In the genomic region with DNA sequence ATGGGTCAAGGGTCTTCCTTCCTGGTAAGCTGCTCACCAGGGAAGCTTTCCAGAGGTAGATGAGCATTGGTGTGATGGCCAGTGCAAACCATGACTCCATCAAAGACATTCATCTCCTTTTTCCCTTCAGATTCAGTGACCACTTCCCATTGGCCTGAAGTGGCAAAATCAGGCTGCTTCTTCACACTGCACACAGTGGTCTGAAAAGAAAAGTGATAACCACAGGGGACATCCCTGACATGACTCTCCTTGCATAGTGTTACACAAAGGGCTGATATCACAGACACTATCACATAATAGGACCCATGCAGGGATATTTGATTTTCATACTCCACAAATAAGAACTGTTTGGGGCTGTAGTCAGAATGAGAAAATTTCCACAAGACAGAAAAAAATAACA, we compare ENCODE assay signal across 34 cellular contexts.
"Had no signal": no experiment of that assay in that cellular context is flagged by ENCODE, and none has a peak within 500 bp of the region (broad histone marks: within the 10 kb centered on the region; RNA-seq: fewer than 3 reads in every experiment).

No MANE protein-coding gene starts in this region.

- H3K36me3 ChIP-seq: brain microvascular endothelial cell, SJSA1 had no signal

- DNase-seq: activated CD4-positive, alpha-beta memory T cell treated with anti-CD3 and anti-CD28 coated beads for 36 hours; activated CD4-positive, alpha-beta T cell treated with anti-CD3 and anti-CD28 coated beads for 4 hours; activated CD4-positive, alpha-beta T cell treated with anti-CD3 and anti-CD28 coated beads, Interleukin-2, amount 50 U/mL, for 1 hour; activated CD8-positive, alpha-beta memory T cell treated with anti-CD3 and anti-CD28 coated beads, Interleukin-2, amount 50 U/mL, for 4 hours; activated effector memory CD4-positive, alpha-beta T cell treated with Interleukin-2 at 50 U/mL for 16 hours; activated naive CD4-positive, alpha-beta T cell treated with anti-CD3 and anti-CD28 coated beads, Interleukin-2, amount 50 U/mL, for 16 hours; activated naive CD8-positive, alpha-beta T cell treated with anti-CD3 and anti-CD28 coated beads for 36 hours; activated T-cell treated with anti-CD3 and anti-CD28 coated beads for 4 hours; activated T-cell treated with anti-CD3 and anti-CD28 coated beads, Interleukin-2, amount 50 U/mL, for 4 hours; amniotic stem cell; aorta; brain microvascular endothelial cell; central memory CD4-positive, alpha-beta T cell; NCI-H1092 treated with DMSO at 0.1 percent for 48 hours; NCI-H1417; NCI-H146; NCI-H187 treated with DMSO at 0.1 percent for 48 hours; NCI-H2081; NCI-H2171 treated with DMSO at 0.1 percent for 48 hours; NCI-H226; NCI-H446 treated with DMSO at 0.1 percent for 48 hours; NCI-H524 treated with DMSO at 0.1 percent for 48 hours; NCI-H748 treated with DMSO at 0.1 percent for 48 hours; NK-92 treated with Interleukin-12 subunit alpha and Interleukin-12 subunit beta, amount 100 ng/mL, for 24 hours; PC-3; Peyer's patch; RPMI8226; SHP77 treated with DMSO at 0.1 percent for 48 hours; SK-N-SH had no signal

- H3K9me3 Mint-ChIP-seq: activated CD4-positive, alpha-beta memory T cell treated with anti-CD3 and anti-CD28 coated beads for 36 hours; activated naive CD8-positive, alpha-beta T cell treated with anti-CD3 and anti-CD28 coated beads for 36 hours; activated T-cell treated with anti-CD3 and anti-CD28 coated beads, Interleukin-2, amount 50 U/mL, for 4 hours; T-helper 1 cell treated with Interleukin-12 subunit alpha and Interleukin-12 subunit beta and Interleukin-4 antibody, amounts not matched to agents 30 μg/mL and 1 μg/mL, for 36 hours; T-helper 2 cell treated with Interferon-gamma antibody and Interleukin-4, amounts not matched to agents 5 μg/mL and 100 μg/mL, for 36 hours; WTC11 had no signal

- ATAC-seq: activated CD4-positive, CD25-positive, alpha-beta regulatory T cell treated with anti-CD3 and anti-CD28 coated beads, Interleukin-2, amount 50 U/mL, for 24 hours; activated T-cell treated with anti-CD3 and anti-CD28 coated beads, Interleukin-2, amount 50 U/mL, for 4 hours; PC-3; WTC11 had no signal

- H3K27me3 Mint-ChIP-seq: activated CD4-positive, alpha-beta memory T cell treated with anti-CD3 and anti-CD28 coated beads for 36 hours; activated naive CD8-positive, alpha-beta T cell treated with anti-CD3 and anti-CD28 coated beads for 36 hours had no signal

- H3K4me1 ChIP-seq: SJSA1 had no signal

- H3K36me3 Mint-ChIP-seq: activated CD4-positive, alpha-beta memory T cell treated with anti-CD3 and anti-CD28 coated beads for 36 hours; activated naive CD8-positive, alpha-beta T cell treated with anti-CD3 and anti-CD28 coated beads for 36 hours; WTC11 had no signal

- H3K4me1 Mint-ChIP-seq: activated naive CD8-positive, alpha-beta T cell treated with anti-CD3 and anti-CD28 coated beads for 36 hours had no signal

- H3K27ac ChIP-seq: brain microvascular endothelial cell, Peyer's patch, SJSA1 had no signal

- H3K27me3 ChIP-seq: brain microvascular endothelial cell, Peyer's patch, SJSA1 had no signal

- H3K4me3 Mint-ChIP-seq: activated CD4-positive, alpha-beta memory T cell treated with anti-CD3 and anti-CD28 coated beads for 36 hours; activated naive CD8-positive, alpha-beta T cell treated with anti-CD3 and anti-CD28 coated beads for 36 hours; activated T-cell treated with anti-CD3 and anti-CD28 coated beads, Interleukin-2, amount 50 U/mL, for 4 hours; T-helper 1 cell treated with Interleukin-12 subunit alpha and Interleukin-12 subunit beta and Interleukin-4 antibody, amounts not matched to agents 30 μg/mL and 1 μg/mL, for 36 hours; T-helper 2 cell treated with Interferon-gamma antibody and Interleukin-4, amounts not matched to agents 5 μg/mL and 100 μg/mL, for 36 hours; WTC11 had no signal

- H3K9ac ChIP-seq: SK-N-SH had no signal

- H3K9me3 ChIP-seq: Peyer's patch, SJSA1, SK-N-SH had no signal

- H3K4me3 ChIP-seq: Peyer's patch, SJSA1 had no signal

- H3K27ac Mint-ChIP-seq: activated CD4-positive, alpha-beta memory T cell treated with anti-CD3 and anti-CD28 coated beads for 36 hours; activated naive CD8-positive, alpha-beta T cell treated with anti-CD3 and anti-CD28 coated beads for 36 hours; T-helper 1 cell treated with Interleukin-12 subunit alpha and Interleukin-12 subunit beta and Interleukin-4 antibody, amounts not matched to agents 30 μg/mL and 1 μg/mL, for 36 hours; T-helper 2 cell treated with Interferon-gamma antibody and Interleukin-4, amounts not matched to agents 5 μg/mL and 100 μg/mL, for 36 hours; WTC11 had no signal
